1 cellular context compared by ENCODE assay signal in the genomic region with DNA sequence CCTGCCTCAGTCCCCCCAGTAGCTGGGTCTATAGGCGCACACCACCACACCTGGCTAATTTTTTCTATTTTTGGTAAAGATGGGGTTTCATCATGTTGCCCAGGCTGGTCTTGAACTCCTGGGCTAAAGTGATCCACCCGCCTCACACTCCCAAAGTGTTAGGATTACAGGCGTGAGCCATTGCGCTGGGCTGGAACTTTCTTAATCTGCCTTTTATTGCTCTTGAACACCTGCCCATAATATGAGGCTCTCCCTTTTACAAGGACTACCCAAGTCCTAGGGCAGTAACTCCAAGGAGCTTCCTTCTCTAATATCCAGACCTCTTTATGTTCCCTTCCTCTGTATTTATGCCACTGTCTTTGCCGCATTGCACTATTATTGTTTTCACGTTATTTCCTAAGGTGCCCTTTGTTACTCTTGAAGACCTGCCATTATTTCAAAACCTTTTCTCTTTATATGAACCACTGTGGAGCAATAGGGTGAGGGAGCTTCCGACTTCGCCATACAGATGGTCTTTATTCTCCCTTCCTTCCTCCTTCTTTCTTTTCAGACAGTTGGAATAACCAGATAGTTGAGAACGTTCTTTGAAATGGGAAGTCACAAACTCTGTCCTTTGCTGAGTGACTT.
TF ChIP-seq lines count a peak whose summit lies in the region.

No MANE protein-coding gene starts in this region.

TF ChIP-seq in HepG2, 621 proteins besides CTCF, POLR2A, EP300 and RAD21 (continued from another document):
- TF ChIP-seq, protein P1, sequence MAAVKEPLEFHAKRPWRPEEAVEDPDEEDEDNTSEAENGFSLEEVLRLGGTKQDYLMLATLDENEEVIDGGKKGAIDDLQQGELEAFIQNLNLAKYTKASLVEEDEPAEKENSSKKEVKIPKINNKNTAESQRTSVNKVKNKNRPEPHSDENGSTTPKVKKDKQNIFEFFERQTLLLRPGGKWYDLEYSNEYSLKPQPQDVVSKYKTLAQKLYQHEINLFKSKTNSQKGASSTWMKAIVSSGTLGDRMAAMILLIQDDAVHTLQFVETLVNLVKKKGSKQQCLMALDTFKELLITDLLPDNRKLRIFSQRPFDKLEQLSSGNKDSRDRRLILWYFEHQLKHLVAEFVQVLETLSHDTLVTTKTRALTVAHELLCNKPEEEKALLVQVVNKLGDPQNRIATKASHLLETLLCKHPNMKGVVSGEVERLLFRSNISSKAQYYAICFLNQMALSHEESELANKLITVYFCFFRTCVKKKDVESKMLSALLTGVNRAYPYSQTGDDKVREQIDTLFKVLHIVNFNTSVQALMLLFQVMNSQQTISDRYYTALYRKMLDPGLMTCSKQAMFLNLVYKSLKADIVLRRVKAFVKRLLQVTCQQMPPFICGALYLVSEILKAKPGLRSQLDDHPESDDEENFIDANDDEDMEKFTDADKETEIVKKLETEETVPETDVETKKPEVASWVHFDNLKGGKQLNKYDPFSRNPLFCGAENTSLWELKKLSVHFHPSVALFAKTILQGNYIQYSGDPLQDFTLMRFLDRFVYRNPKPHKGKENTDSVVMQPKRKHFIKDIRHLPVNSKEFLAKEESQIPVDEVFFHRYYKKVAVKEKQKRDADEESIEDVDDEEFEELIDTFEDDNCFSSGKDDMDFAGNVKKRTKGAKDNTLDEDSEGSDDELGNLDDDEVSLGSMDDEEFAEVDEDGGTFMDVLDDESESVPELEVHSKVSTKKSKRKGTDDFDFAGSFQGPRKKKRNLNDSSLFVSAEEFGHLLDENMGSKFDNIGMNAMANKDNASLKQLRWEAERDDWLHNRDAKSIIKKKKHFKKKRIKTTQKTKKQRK (IDR thresholded peaks at IDR 0.05; ENCODE audit: low read length), result no peak
- TF ChIP-seq, protein P2, sequence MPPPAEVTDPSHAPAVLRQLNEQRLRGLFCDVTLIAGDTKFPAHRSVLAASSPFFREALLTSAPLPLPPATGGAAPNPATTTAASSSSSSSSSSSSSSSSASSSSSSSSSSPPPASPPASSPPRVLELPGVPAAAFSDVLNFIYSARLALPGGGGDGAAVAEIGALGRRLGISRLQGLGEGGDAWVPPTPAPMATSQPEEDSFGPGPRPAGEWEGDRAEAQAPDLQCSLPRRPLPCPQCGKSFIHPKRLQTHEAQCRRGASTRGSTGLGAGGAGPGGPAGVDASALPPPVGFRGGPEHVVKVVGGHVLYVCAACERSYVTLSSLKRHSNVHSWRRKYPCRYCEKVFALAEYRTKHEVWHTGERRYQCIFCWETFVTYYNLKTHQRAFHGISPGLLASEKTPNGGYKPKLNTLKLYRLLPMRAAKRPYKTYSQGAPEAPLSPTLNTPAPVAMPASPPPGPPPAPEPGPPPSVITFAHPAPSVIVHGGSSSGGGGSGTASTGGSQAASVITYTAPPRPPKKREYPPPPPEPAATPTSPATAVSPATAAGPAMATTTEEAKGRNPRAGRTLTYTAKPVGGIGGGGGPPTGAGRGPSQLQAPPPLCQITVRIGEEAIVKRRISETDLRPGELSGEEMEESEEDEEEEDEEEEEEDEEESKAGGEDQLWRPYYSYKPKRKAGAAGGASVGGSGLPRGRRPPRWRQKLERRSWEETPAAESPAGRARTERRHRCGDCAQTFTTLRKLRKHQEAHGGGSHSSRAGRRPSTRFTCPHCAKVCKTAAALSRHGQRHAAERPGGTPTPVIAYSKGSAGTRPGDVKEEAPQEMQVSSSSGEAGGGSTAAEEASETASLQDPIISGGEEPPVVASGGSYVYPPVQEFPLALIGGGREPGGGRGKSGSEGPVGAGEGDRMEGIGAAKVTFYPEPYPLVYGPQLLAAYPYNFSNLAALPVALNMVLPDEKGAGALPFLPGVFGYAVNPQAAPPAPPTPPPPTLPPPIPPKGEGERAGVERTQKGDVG (CRISPR knock-in tag; IDR thresholded peaks at IDR 0.05; ENCODE audit: borderline replicate concordance), result no peak
- TF ChIP-seq ZSCAN20 (CRISPR knock-in tag; IDR thresholded peaks at IDR 0.05; ENCODE audit: borderline replicate concordance) (no peak), ZNF557 (CRISPR knock-in tag; IDR thresholded peaks at IDR 0.05) (no peak), TOPORS (CRISPR knock-in tag; IDR thresholded peaks at IDR 0.05) (no peak), SP1 (IDR thresholded peaks at IDR 0.05) (no peak), SP1 (CRISPR knock-in tag; IDR thresholded peaks at IDR 0.05) (no peak), NAIF1 (CRISPR knock-in tag; IDR thresholded peaks at IDR 0.05; ENCODE audit: borderline replicate concordance) (no peak), TEAD3 (CRISPR knock-in tag; optimal IDR thresholded peaks at IDR 0.05; ENCODE audit: borderline replicate concordance) (no peak)
- TF ChIP-seq, protein P3, sequence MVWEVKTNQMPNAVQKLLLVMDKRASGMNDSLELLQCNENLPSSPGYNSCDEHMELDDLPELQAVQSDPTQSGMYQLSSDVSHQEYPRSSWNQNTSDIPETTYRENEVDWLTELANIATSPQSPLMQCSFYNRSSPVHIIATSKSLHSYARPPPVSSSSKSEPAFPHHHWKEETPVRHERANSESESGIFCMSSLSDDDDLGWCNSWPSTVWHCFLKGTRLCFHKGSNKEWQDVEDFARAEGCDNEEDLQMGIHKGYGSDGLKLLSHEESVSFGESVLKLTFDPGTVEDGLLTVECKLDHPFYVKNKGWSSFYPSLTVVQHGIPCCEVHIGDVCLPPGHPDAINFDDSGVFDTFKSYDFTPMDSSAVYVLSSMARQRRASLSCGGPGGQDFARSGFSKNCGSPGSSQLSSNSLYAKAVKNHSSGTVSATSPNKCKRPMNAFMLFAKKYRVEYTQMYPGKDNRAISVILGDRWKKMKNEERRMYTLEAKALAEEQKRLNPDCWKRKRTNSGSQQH (CRISPR knock-in tag; IDR thresholded peaks at IDR 0.05; ENCODE audit: low read depth), result no peak
- TF ChIP-seq, protein P4, sequence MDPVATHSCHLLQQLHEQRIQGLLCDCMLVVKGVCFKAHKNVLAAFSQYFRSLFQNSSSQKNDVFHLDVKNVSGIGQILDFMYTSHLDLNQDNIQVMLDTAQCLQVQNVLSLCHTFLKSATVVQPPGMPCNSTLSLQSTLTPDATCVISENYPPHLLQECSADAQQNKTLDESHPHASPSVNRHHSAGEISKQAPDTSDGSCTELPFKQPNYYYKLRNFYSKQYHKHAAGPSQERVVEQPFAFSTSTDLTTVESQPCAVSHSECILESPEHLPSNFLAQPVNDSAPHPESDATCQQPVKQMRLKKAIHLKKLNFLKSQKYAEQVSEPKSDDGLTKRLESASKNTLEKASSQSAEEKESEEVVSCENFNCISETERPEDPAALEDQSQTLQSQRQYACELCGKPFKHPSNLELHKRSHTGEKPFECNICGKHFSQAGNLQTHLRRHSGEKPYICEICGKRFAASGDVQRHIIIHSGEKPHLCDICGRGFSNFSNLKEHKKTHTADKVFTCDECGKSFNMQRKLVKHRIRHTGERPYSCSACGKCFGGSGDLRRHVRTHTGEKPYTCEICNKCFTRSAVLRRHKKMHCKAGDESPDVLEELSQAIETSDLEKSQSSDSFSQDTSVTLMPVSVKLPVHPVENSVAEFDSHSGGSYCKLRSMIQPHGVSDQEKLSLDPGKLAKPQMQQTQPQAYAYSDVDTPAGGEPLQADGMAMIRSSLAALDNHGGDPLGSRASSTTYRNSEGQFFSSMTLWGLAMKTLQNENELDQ (CRISPR knock-in tag; IDR thresholded peaks at IDR 0.05; ENCODE audit: borderline replicate concordance), result no peak
- TF ChIP-seq, protein P5, sequence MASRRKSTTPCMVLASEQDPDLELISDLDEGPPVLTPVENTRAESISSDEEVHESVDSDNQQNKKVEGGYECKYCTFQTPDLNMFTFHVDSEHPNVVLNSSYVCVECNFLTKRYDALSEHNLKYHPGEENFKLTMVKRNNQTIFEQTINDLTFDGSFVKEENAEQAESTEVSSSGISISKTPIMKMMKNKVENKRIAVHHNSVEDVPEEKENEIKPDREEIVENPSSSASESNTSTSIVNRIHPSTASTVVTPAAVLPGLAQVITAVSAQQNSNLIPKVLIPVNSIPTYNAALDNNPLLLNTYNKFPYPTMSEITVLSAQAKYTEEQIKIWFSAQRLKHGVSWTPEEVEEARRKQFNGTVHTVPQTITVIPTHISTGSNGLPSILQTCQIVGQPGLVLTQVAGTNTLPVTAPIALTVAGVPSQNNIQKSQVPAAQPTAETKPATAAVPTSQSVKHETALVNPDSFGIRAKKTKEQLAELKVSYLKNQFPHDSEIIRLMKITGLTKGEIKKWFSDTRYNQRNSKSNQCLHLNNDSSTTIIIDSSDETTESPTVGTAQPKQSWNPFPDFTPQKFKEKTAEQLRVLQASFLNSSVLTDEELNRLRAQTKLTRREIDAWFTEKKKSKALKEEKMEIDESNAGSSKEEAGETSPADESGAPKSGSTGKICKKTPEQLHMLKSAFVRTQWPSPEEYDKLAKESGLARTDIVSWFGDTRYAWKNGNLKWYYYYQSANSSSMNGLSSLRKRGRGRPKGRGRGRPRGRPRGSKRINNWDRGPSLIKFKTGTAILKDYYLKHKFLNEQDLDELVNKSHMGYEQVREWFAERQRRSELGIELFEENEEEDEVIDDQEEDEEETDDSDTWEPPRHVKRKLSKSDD (CRISPR knock-in tag; IDR thresholded peaks at IDR 0.05; ENCODE audit: low read depth), result no peak
